Comparison of ENCODE assay signal across 15 cellular contexts in the genomic region with DNA sequence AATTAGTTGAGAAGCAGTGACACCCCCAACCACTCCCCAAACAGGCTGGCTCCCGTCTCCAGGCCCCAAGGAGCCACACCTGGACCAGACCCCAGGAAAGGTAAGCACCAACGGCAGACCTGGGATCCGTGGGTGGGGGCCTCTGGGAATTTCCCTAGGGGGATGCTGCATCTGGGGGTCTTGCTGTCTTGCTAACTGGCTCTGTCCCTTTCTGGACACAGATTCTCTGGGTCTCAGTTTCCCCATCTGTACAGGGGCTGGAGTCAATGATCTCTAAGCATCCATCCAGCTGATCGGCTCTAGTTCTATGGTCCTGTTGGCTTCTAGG. TPM values are rescaled to one million over a fixed set of nuclear protein-coding genes. Genes with fewer than 3 reads are reported as not detected.
DNase-seq lines count a peak whose midpoint lies in the region; ATAC-seq and TF ChIP-seq lines count a peak whose summit lies in the region.
"Had no signal": no experiment of that assay in that cellular context is flagged by ENCODE, and none has a peak within 500 bp of the region (broad histone marks: within the 10 kb centered on the region; RNA-seq: fewer than 3 reads in every experiment).

No MANE protein-coding gene starts in this region.

- no peak overlapping the region for H2AFZ ChIP-seq in H9 (ENCODE audit: low read length)

- no peak overlapping the region for H3T11ph ChIP-seq in H9 (ENCODE audit: low read length)

- no peak overlapping the region for H3K4ac ChIP-seq in H9 (ENCODE audit: low read depth, low read length)

- no peak overlapping the region for H3K4me3 Mint-ChIP-seq in H9
- H3K4me3 Mint-ChIP-seq: activated naive CD8-positive, alpha-beta T cell; T-helper 1 cell treated with Interleukin-12 subunit alpha and Interleukin-12 subunit beta and Interleukin-4 antibody, amounts not matched to agents 30 μg/mL and 1 μg/mL, for 36 hours had no signal

- intact Hi-C loops in lower lobe of right lung (cut with DNase I): no loop called here
- intact Hi-C loops in spleen (cut with DNase I; ENCODE audit: low total_unique reads): no loop called here

- TF ChIP-seq POLR2A in spleen (IDR thresholded peaks at IDR 0.05): no peak

- H3K4me3 ChIP-seq in choroid plexus epithelial cell (ENCODE audit: low read depth, low read length) (peak overlapping the region; percentile 67), lower lobe of right lung (peak overlapping the region; percentile 54), spleen (peak overlapping the region; percentile 24 to 58 (median 39))

- no peak overlapping the region for H2BK5ac ChIP-seq in H9 (ENCODE audit: insufficient read length, low read length)

- H3K18ac ChIP-seq in H9 (ENCODE audit: insufficient read length, low read depth, low read length): no peak overlapping the region

- no peak overlapping the region for H2BK12ac ChIP-seq in H9 (ENCODE audit: insufficient read length, low read depth, low read length)

- no peak overlapping the region for H4K5ac ChIP-seq in H9 (ENCODE audit: insufficient read length, low read depth, low read length)

- DNase-seq in H9 (no peak), choroid plexus epithelial cell (ENCODE audit: low read depth) (no peak), lower lobe of right lung (no peak), spleen (no peak), NCI-H82 treated with DMSO at 0.1 percent for 48 hours (lab: John Stamatoyannopoulos, UW; ENCODE audit: unreplicated experiment) (no peak), hippocampal formation (lab: John Stamatoyannopoulos, UW) (no peak), NCI-H1417 treated with DMSO at 0.1 percent for 48 hours (lab: John Stamatoyannopoulos, UW) (no peak)
- DNase-seq: activated CD8-positive, alpha-beta memory T cell treated with anti-CD3 and anti-CD28 coated beads for 24 hours; KBM-7; NCI-H187 treated with DMSO at 0.1 percent for 48 hours had no signal

- H3K4me1 Mint-ChIP-seq in H9: peaks cover 34 to 53% of the 10 kb centered on the region in 2 experiments

- no peaks in the 10 kb centered on the region for H3K36me3 Mint-ChIP-seq in H9 (ENCODE audit: insufficient read depth in 1 of 3, low read depth in 3 of 3)
- H3K36me3 Mint-ChIP-seq: activated naive CD8-positive, alpha-beta T cell had no signal

- H3K27me3 ChIP-seq in H9 (ENCODE audit: insufficient read depth, low read length): no peaks in the 10 kb centered on the region
- H3K27me3 ChIP-seq in lower lobe of right lung (ENCODE audit: low read depth): no peaks in the 10 kb centered on the region
- no peaks in the 10 kb centered on the region for H3K27me3 ChIP-seq in spleen (replicated peaks in 1 of 7)

- H3K27ac Mint-ChIP-seq in H9: peak overlapping the region in 2 of 3 experiments; percentile 54 to 76; a peak in 1 of 7 replicates
- H3K27ac Mint-ChIP-seq: activated naive CD8-positive, alpha-beta T cell; T-helper 1 cell treated with Interleukin-12 subunit alpha and Interleukin-12 subunit beta and Interleukin-4 antibody, amounts not matched to agents 30 μg/mL and 1 μg/mL, for 36 hours had no signal

- no peaks in the 10 kb centered on the region for H3K79me2 ChIP-seq in H9 (ENCODE audit: insufficient read depth, low read length)

- no peak overlapping the region for H2BK20ac ChIP-seq in H9 (ENCODE audit: low read depth, low read length, poor library complexity, severe bottlenecking)

- no peak overlapping the region for H2BK15ac ChIP-seq in H9 (ENCODE audit: low read depth, low read length)

- H4K91ac ChIP-seq in H9 (ENCODE audit: insufficient read length, low read depth, low read length): no peak overlapping the region

- no peak overlapping the region for H3K4me2 ChIP-seq in H9 (ENCODE audit: insufficient read depth, insufficient read length, low read length)

- H3K9me3 Mint-ChIP-seq in H9: no peaks in the 10 kb centered on the region
- H3K9me3 Mint-ChIP-seq: T-helper 1 cell treated with Interleukin-12 subunit alpha and Interleukin-12 subunit beta and Interleukin-4 antibody, amounts not matched to agents 30 μg/mL and 1 μg/mL, for 36 hours had no signal

- no peak overlapping the region; the same call in 1 of the 2 replicates for H3K14ac ChIP-seq in H9 (ENCODE audit: insufficient read depth, low read length)

- H3K27ac ChIP-seq in H9 (ENCODE audit: insufficient read length, low read depth, low read length) (no peak overlapping the region), lower lobe of right lung (peak overlapping the region; percentile 76), spleen (peak overlapping the region in 7 of 8 donors; percentile 71 to 82 (median 77))

- H3K27me3 Mint-ChIP-seq in H9 (ENCODE audit: low read depth): no peaks in the 10 kb centered on the region
- H3K27me3 Mint-ChIP-seq: activated naive CD8-positive, alpha-beta T cell had no signal

- no peak overlapping the region for H3K56ac ChIP-seq in H9 (ENCODE audit: insufficient read length, low read depth, low read length)

- no peak overlapping the region for H4K8ac ChIP-seq in H9 (replicated peaks; ENCODE audit: insufficient read length, low read depth, low read length)

- no peak overlapping the region for H2BK120ac ChIP-seq in H9 (ENCODE audit: low read depth, low read length, poor library complexity, severe bottlenecking)

- H3K23ac ChIP-seq in H9 (ENCODE audit: insufficient read length, low read depth, low read length): no peak overlapping the region

- H3K9me3 ChIP-seq in H9 (ENCODE audit: control insufficient read depth, low read depth, low read length) (no peaks in the 10 kb centered on the region), lower lobe of right lung (no peaks in the 10 kb centered on the region), spleen (no peaks in the 10 kb centered on the region)

- no peak overlapping the region for H3K9ac ChIP-seq in H9 (ENCODE audit: extremely low read depth, insufficient read length, low read length)

- ATAC-seq in lower lobe of right lung (no peak), HG03432 (IDR thresholded peaks at IDR 0.05; ENCODE audit: unreplicated experiment) (no peak)

- H3K4me1 ChIP-seq in H9 (ENCODE audit: insufficient read depth, low read length) (no peaks in the 10 kb centered on the region; the same call in 1 of the 2 replicates), lower lobe of right lung (peaks cover 8% of the 10 kb centered on the region), spleen (peaks cover 0 to 17% (median 0%) of the 10 kb centered on the region in 6 donors)

- WGBS in H9 (ENCODE audit: extremely low coverage, insufficient read length, low lambda C conversion rate): no CpG with 5 or more reads among the region's 4 CpGs
- WGBS in spleen, 5 donors: 59 to 80% (median 79%) methylated on average over 1 to 4 of the region's 4 CpGs

- H4K20me1 ChIP-seq in H9 (ENCODE audit: control insufficient read depth, insufficient read depth, insufficient read length): no peaks in the 10 kb centered on the region

- H3K36me3 ChIP-seq in lower lobe of right lung: peaks cover 5% of the 10 kb centered on the region
- H3K36me3 ChIP-seq in spleen: no peaks in the 10 kb centered on the region

- TF ChIP-seq CTCF in H9 (conservative IDR thresholded peaks at IDR 0.05): no peak
- TF ChIP-seq CTCF in choroid plexus epithelial cell (conservative IDR thresholded peaks at IDR 0.05; ENCODE audit: low read depth, low read length): no peak
- no peak for TF ChIP-seq CTCF in lower lobe of right lung (IDR thresholded peaks at IDR 0.05)
- TF ChIP-seq CTCF in spleen (IDR thresholded peaks at IDR 0.05 in 8 of 11, conservative IDR thresholded peaks at IDR 0.05 in 3 of 11): no peak

- no peaks in the 10 kb centered on the region for H3K79me1 ChIP-seq in H9 (ENCODE audit: insufficient read depth, low read depth, low read length, poor library complexity, severe bottlenecking)

- H3K23me2 ChIP-seq in H9 (ENCODE audit: insufficient read length, low read depth, low read length, poor library complexity, severe bottlenecking): no peaks in the 10 kb centered on the region

- H2AK5ac ChIP-seq in H9 (ENCODE audit: insufficient read length, low read length): no peak overlapping the region

RNA-seq across cellular contexts. Expression of gene IL17B, which starts 27.9 kb away (rescaled TPM):
- total RNA-seq in H9 (2021) (not detected in 2 replicates), lower lobe of right lung (not detected), spleen (1 to 10 TPM in 2 of 7 donors, under 1 TPM in 1, not detected in 4; 0.57 to 1.4 (median 1.1) TPM)
- under 1 TPM; 0.30 to 0.62 (median 0.38) TPM for polyA plus RNA-seq in spleen
- total RNA-seq: endothelial cell of umbilical vein had no signal
- polyA plus RNA-seq: endothelial cell of umbilical vein, keratinocyte had no signal

RNA-seq across cellular contexts. Expression of gene PCYOX1L, which starts 49.1 kb away (rescaled TPM):
- total RNA-seq in H9 (2021): 15.3 and 16.5 TPM in 2 replicates
- 5.9 TPM for total RNA-seq in lower lobe of right lung
- 10 to 100 TPM in 1 of 7 donors, 1 to 10 TPM in 6; 5.4 to 13.0 (median 7.8) TPM for total RNA-seq in spleen
- polyA plus RNA-seq in spleen: 10 to 100 TPM in 1 of 3 donors, 1 to 10 TPM in 2; 6.8 to 11.7 (median 8.1) TPM
